8 cellular contexts compared by ENCODE assay signal in genomic region chr14:75452900-75453816, GRCh38. TPM values are rescaled to one million over a fixed set of nuclear protein-coding genes. Genes with fewer than 3 reads are reported as not detected.
DNase-seq lines count a peak whose midpoint lies in the region; ATAC-seq and TF ChIP-seq lines count a peak whose summit lies in the region.

No MANE protein-coding gene starts in this region.

- ATAC-seq in HG03342 (IDR thresholded peaks at IDR 0.05; ENCODE audit: unreplicated experiment) (no peak), GM21515 (IDR thresholded peaks at IDR 0.05; ENCODE audit: unreplicated experiment) (no peak)

- DNase-seq in GM04504 (ENCODE audit: low read depth) (peak; percentile 86), adrenal gland (peak; percentile 52 to 81 (median 67)), right atrium auricular region (ENCODE audit: low spot score) (peak; percentile 73), retina (peak; percentile 84), NCI-H1105 treated with DMSO at 0.1 percent for 48 hours (lab: John Stamatoyannopoulos, UW) (no peak)
- DNase-seq in activated effector memory CD4-positive, alpha-beta T cell treated with Interleukin-2 at 50 U/mL for 16 hours, result no peak

- 46 to 64% (median 57%) methylated on average over 7 to 14 of the region's 14 CpGs for WGBS in adrenal gland, 4 donors

- no peak for TF ChIP-seq CTCF in adrenal gland (IDR thresholded peaks at IDR 0.05)
- no peak for TF ChIP-seq CTCF in right atrium auricular region (IDR thresholded peaks at IDR 0.05)

- no peaks in the 10 kb centered on the region for H3K27me3 ChIP-seq in adrenal gland
- no peaks in the 10 kb centered on the region for H3K27me3 ChIP-seq in right atrium auricular region

- H3K4me3 ChIP-seq in adrenal gland (no peak overlapping the region), right atrium auricular region (no peak overlapping the region)

- H3K9me3 ChIP-seq in adrenal gland (replicated peaks in 1 of 3), result no peaks in the 10 kb centered on the region
- no peaks in the 10 kb centered on the region for H3K9me3 ChIP-seq in right atrium auricular region

- H3K27ac ChIP-seq in adrenal gland (peak overlapping the region in 4 of 5 donors; percentile 3 to 82 (median 57)), right atrium auricular region (peak overlapping the region; percentile 77 to 80)

- H3K4me1 ChIP-seq in adrenal gland (replicated peaks in 1 of 2) (peaks cover 21 to 54% of the 10 kb centered on the region in 2 donors), right atrium auricular region (peaks cover 0 to 99% of the 10 kb centered on the region in 2 donors)

- intact Hi-C loops in adrenal gland (cut with DNase I), result no loop called here

- no peaks in the 10 kb centered on the region for H3K36me3 ChIP-seq in adrenal gland (replicated peaks in 1 of 2)
- H3K36me3 ChIP-seq in right atrium auricular region, result no peaks in the 10 kb centered on the region

- no peak for TF ChIP-seq POLR2A in adrenal gland (IDR thresholded peaks at IDR 0.05)

RNA-seq across cellular contexts. Expression of gene JDP2, which starts 25.3 kb away (rescaled TPM):
- 10 to 100 TPM; 22.0 to 59.8 (median 34.5) TPM for total RNA-seq in adrenal gland
- polyA plus RNA-seq in adrenal gland, result 10 to 100 TPM; 11.6 to 32.6 (median 12.4) TPM
- total RNA-seq in right atrium auricular region, result 10 to 100 TPM; 46.1 to 67.4 TPM

Comparison
In these comparisons a context has a peak if more than half of its experiments do, and no peak if none do; other contexts are left out.
1. DNase-seq: peak in GM04504 (single experiment), adrenal gland (7 of 7), right atrium auricular region (single experiment) and retina (single experiment); none in activated effector memory CD4-positive, alpha-beta T cell treated with Interleukin-2 at 50 U/mL for 16 hours (single experiment) and NCI-H1105 treated with DMSO at 0.1 percent for 48 hours (single experiment).